ENCODE assay signal across 8 cellular contexts in the genomic region with DNA sequence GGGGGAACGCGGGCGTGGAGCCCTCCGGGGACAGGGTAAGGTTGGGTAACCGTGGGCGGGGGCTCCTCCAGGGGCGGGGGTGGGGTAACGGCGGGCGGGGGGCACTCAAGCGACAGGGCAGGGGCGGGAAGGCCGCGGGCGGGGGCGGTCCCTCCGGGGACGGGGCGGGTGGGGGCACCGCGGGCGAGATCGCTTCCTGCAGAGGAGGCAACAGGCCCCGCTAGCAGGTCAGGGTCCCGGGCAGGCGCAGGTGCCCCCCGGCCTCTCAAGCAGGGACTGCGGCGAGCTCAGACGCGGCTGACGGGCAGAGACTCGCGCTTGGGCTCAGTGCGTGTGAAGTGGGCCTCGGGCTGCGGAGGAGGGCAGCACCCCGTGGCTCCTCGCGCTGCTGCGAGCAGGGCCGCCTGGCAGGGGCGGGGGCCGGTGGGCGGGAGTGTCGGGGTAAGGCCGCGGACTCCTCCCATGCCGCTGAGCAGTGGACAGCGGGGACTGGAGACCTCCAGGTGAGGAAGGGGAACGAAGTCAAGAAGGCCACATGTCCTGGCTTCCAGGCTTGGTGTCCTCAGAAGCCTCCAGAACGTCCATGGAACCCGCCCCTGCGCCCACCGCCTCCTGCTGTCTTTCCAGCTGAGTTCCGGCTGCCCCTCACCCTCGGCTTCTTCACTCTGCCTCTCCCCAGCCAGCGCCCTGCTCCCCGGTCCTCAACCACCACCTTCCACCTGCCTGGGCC. TPM values are rescaled to one million over a fixed set of nuclear protein-coding genes. Genes with fewer than 3 reads are reported as not detected.
DNase-seq lines count a peak whose midpoint lies in the region; ATAC-seq, FAIRE-seq and TF ChIP-seq lines count a peak whose summit lies in the region.

No MANE protein-coding gene starts in this region.

- peak overlapping the region; percentile 55 to 89 (median 85) for H3K27ac Mint-ChIP-seq in IgD-negative memory B cell

- FAIRE-seq in RCC 7860 (lab: Jason Lieb, UNC): no peak

- peak overlapping the region; percentile 85 to 95 (median 91) for H3K4me3 Mint-ChIP-seq in IgD-negative memory B cell

- DNase-seq in AG08395 (ENCODE audit: low spot score) (peak; percentile 79), amniotic epithelial cell (ENCODE audit: low read depth) (peak; percentile 46), right atrium auricular region (ENCODE audit: low spot score) (no peak), retina (peak; percentile 63), RCC 7860 (ENCODE audit: low spot score) (no peak)

- H3K9me3 Mint-ChIP-seq in IgD-negative memory B cell: no peaks in the 10 kb centered on the region

- no peaks in the 10 kb centered on the region for H3K36me3 ChIP-seq in right atrium auricular region

- H3K4me3 ChIP-seq in right atrium auricular region: peak overlapping the region; percentile 91

- H3K27me3 Mint-ChIP-seq in IgD-negative memory B cell: peaks cover 7% of the 10 kb centered on the region

- peaks cover 0 to 70% of the 10 kb centered on the region in 2 donors for H3K4me1 ChIP-seq in right atrium auricular region

- TF ChIP-seq CTCF in right atrium auricular region (IDR thresholded peaks at IDR 0.05): peak in 1 of 2 donors; percentile 28

- in situ Hi-C loops in GM18951 (cut with MboI; ENCODE audit: low sequenced_read_pairs, unreplicated experiment): no loop called here

- H3K9me3 ChIP-seq in right atrium auricular region: no peaks in the 10 kb centered on the region

- peaks cover 38 to 50% (median 46%) of the 10 kb centered on the region in 3 donors for H3K4me1 Mint-ChIP-seq in IgD-negative memory B cell

- peak; percentile 85 for ATAC-seq in SK-N-SH treated with all-trans-retinoic acid at 6 μM for 48 hours

- peaks cover 3% of the 10 kb centered on the region for H3K36me3 Mint-ChIP-seq in IgD-negative memory B cell

- TF ChIP-seq POLR2A in GM18951 (IDR thresholded peaks at IDR 0.05; ENCODE audit: extremely low read depth, insufficient read depth, insufficient read length): peak; percentile 57

- no peaks in the 10 kb centered on the region for H3K27me3 ChIP-seq in right atrium auricular region

- peak overlapping the region; percentile 95 to 96 for H3K27ac ChIP-seq in right atrium auricular region

TF ChIP-seq in SK-N-SH treated with all-trans-retinoic acid at 6 μM for 48 hours, 23 proteins besides CTCF, POLR2A, EP300 and RAD21:
- TF ChIP-seq BACH2 (CRISPR knock-in tag; IDR thresholded peaks at IDR 0.05; ENCODE audit: borderline replicate concordance) (no peak), GLIS3 (CRISPR knock-in tag; IDR thresholded peaks at IDR 0.05) (no peak), SNAI2 (CRISPR knock-in tag; IDR thresholded peaks at IDR 0.05) (no peak), CSRNP3 (CRISPR knock-in tag; IDR thresholded peaks at IDR 0.05) (no peak), CSDC2 (CRISPR knock-in tag; IDR thresholded peaks at IDR 0.05) (no peak), ISL1 (CRISPR knock-in tag; IDR thresholded peaks at IDR 0.05) (no peak), OSR1 (CRISPR knock-in tag; IDR thresholded peaks at IDR 0.05) (no peak), TSHZ2 (CRISPR knock-in tag; IDR thresholded peaks at IDR 0.05) (no peak), PPARA (CRISPR knock-in tag; IDR thresholded peaks at IDR 0.05; ENCODE audit: borderline replicate concordance) (no peak), ESRRG (CRISPR knock-in tag; IDR thresholded peaks at IDR 0.05) (no peak)

RNA-seq across cellular contexts. Expression of gene GNB1, which starts 0.6 kb away (rescaled TPM):
- 40.0 TPM for polyA plus RNA-seq in IgD-negative memory B cell
- 10 to 100 TPM; 69.9 to 91.6 TPM for total RNA-seq in right atrium auricular region

RNA-seq across cellular contexts. Expression of gene CALML6, which starts 23.5 kb away (rescaled TPM):
- not detected for polyA plus RNA-seq in IgD-negative memory B cell
- total RNA-seq in right atrium auricular region: not detected

RNA-seq across cellular contexts. Expression of gene TMEM52, which starts 27.6 kb away (rescaled TPM):
- not detected for polyA plus RNA-seq in IgD-negative memory B cell
- total RNA-seq in right atrium auricular region: 1 to 10 TPM in 1 of 2 donors, under 1 TPM in 1; 0.51 to 1.8 TPM

Comparison
In these comparisons a context has a peak if more than half of its experiments do, and no peak if none do; other contexts are left out.
1. DNase-seq: peak in AG08395 (single experiment), amniotic epithelial cell (single experiment) and retina (single experiment); none in right atrium auricular region (single experiment) and RCC 7860 (single experiment).